17 cellular contexts compared by ENCODE assay signal in genomic region chr18:48713302-48713701, GRCh38.
A peak's percentile ranks its signal among the peaks of the same experiment; 100 is the strongest.
DNase-seq lines count a peak whose midpoint lies in the region; ATAC-seq and TF ChIP-seq lines count a peak whose summit lies in the region.
"Had no signal": no experiment of that assay in that cellular context is flagged by ENCODE, and none has a peak within 500 bp of the region (broad histone marks: within the 10 kb centered on the region; RNA-seq: fewer than 3 reads in every experiment).

No MANE protein-coding gene starts in this region.

- no peaks in the 10 kb centered on the region for H3K27me3 Mint-ChIP-seq in MCF 10A (ENCODE audit: insufficient read depth, unreplicated experiment)

- POLR2A ChIA-PET in MCF 10A (lab: Yijun Ruan, JAX): no interaction called here

- no peak for TF ChIP-seq CTCF in MCF 10A (IDR thresholded peaks at IDR 0.05; ENCODE audit: unreplicated experiment)
- TF ChIP-seq CTCF in mammary epithelial cell (conservative IDR thresholded peaks at IDR 0.05 in 1 of 2, IDR thresholded peaks at IDR 0.05 in 1 of 2; ENCODE audit: extremely low read depth in 1 of 2, insufficient read depth in 1 of 2, low read depth in 1 of 2, low read length in 2 of 2): no peak

- H3K27me3 ChIP-seq in mammary epithelial cell (ENCODE audit: insufficient read depth, low read length): no peaks in the 10 kb centered on the region
- H3K27me3 ChIP-seq in right cardiac atrium (ENCODE audit: control insufficient read depth, insufficient read depth): no peaks in the 10 kb centered on the region
- no peaks in the 10 kb centered on the region for H3K27me3 ChIP-seq in aorta (ENCODE audit: control insufficient read depth in 1 of 2, insufficient read depth in 2 of 2, low read length in 1 of 2)
- no peaks in the 10 kb centered on the region for H3K27me3 ChIP-seq in mesendoderm (ENCODE audit: insufficient read depth, low read length, poor library complexity)
- H3K27me3 ChIP-seq: dorsolateral prefrontal cortex, SJCRH30 had no signal

- peak overlapping the region; percentile 39 for H3K27ac Mint-ChIP-seq in MCF 10A (ENCODE audit: low read depth, unreplicated experiment)

- H2BK120ac ChIP-seq in mesendoderm (ENCODE audit: low read depth, low read length): no peak overlapping the region

- H2AFZ ChIP-seq in mammary epithelial cell (ENCODE audit: low read depth, low read length): no peak overlapping the region

- H2BK15ac ChIP-seq in mesendoderm (replicated peaks; ENCODE audit: low read depth): no peak overlapping the region

- H3K56ac ChIP-seq in mesendoderm (ENCODE audit: low read length): no peak overlapping the region

- no peak for DNase-seq in MCF 10A (ENCODE audit: unreplicated experiment)
- no peak for DNase-seq in mammary epithelial cell
- DNase-seq in right cardiac atrium: peak; percentile 80 to 88 (median 86)
- peak; percentile 54 for DNase-seq in retina
- DNase-seq in aorta: peak; percentile 50 to 77
- DNase-seq in NCI-H1092 (lab: John Stamatoyannopoulos, UW): no peak
- no peak for DNase-seq in mesendoderm
- DNase-seq in hepatic stellate cell (ENCODE audit: low spot score): no peak
- DNase-seq: activated CD4-positive, CD25-positive, alpha-beta regulatory T cell treated with anti-CD3 and anti-CD28 coated beads, Interleukin-2, amount 50 U/mL, for 72 hours; activated gamma-delta T cell treated with Interleukin-2 at 50 U/mL for 16 hours; dorsolateral prefrontal cortex; HCEC 1CT; NCI-H1694 treated with DMSO at 0.1 percent for 48 hours; SJCRH30; small intestine; T1000 had no signal

- no peaks in the 10 kb centered on the region for H4K20me1 ChIP-seq in mammary epithelial cell (ENCODE audit: insufficient read depth, low read length)

- H3K4me1 Mint-ChIP-seq in MCF 10A (ENCODE audit: insufficient read depth, unreplicated experiment): no peaks in the 10 kb centered on the region

- H3K4me3 Mint-ChIP-seq in MCF 10A (ENCODE audit: unreplicated experiment): no peak overlapping the region

- no peaks in the 10 kb centered on the region for H3K9me3 Mint-ChIP-seq in MCF 10A (ENCODE audit: unreplicated experiment)

- no peak overlapping the region for H3K4me3 ChIP-seq in mammary epithelial cell (replicated peaks in 1 of 3; ENCODE audit: insufficient read depth in 1 of 3, low read depth in 2 of 3, low read length in 3 of 3)
- no peak overlapping the region for H3K4me3 ChIP-seq in right cardiac atrium (ENCODE audit: low read length)
- no peak overlapping the region for H3K4me3 ChIP-seq in aorta (ENCODE audit: low read length in 2 of 2)
- H3K4me3 ChIP-seq in mesendoderm (ENCODE audit: low read length): no peak overlapping the region
- H3K4me3 ChIP-seq: dorsolateral prefrontal cortex, SJCRH30 had no signal

- WGBS in mammary epithelial cell (ENCODE audit: low coverage, missing lambda C conversion rate): 98% methylated on average over 10 of the region's 13 CpGs
- 53% methylated on average over 13 of the region's 13 CpGs for WGBS in right cardiac atrium
- WGBS in aorta, 2 donors: 94 to 95% methylated on average over 13 of the region's 13 CpGs
- no CpG with 5 or more reads among the region's 13 CpGs for WGBS in mesendoderm (ENCODE audit: extremely low coverage, insufficient coverage, low lambda C conversion rate)

- H3K4me2 ChIP-seq in mammary epithelial cell (ENCODE audit: insufficient read depth, low read depth, low read length) (no peak overlapping the region), mesendoderm (ENCODE audit: low read length) (no peak overlapping the region)

- H3K9ac ChIP-seq in mammary epithelial cell (ENCODE audit: insufficient read depth, low read length) (no peak overlapping the region), mesendoderm (ENCODE audit: low read length) (no peak overlapping the region)

- no peaks in the 10 kb centered on the region for H3K79me1 ChIP-seq in mesendoderm (ENCODE audit: low read length)

- BruUV-seq in MCF 10A (replicated peaks; lab: Mats Ljungman, UMichigan): no TSS peak
- no TSS peak for BruUV-seq in mammary epithelial cell (replicated peaks; lab: Mats Ljungman, UMichigan)

- H3K27ac ChIP-seq in mammary epithelial cell (ENCODE audit: insufficient read depth, low read depth, low read length) (no peak overlapping the region), right cardiac atrium (ENCODE audit: low read length) (peak overlapping the region; percentile 77), aorta (ENCODE audit: low read depth in 1 of 2, low read length in 2 of 2) (no peak overlapping the region), mesendoderm (ENCODE audit: low read depth, low read length) (no peak overlapping the region)
- H3K27ac ChIP-seq: C4-2B, SJCRH30 had no signal

- H3K79me2 ChIP-seq in mammary epithelial cell (ENCODE audit: insufficient read depth, low read length) (no peaks in the 10 kb centered on the region), mesendoderm (ENCODE audit: control insufficient read depth, insufficient read depth, low read length) (no peaks in the 10 kb centered on the region)

- intact Hi-C loops in MCF 10A (cut with micrococcal nuclease) (no loop called here), mammary epithelial cell (cut with micrococcal nuclease) (no loop called here), right cardiac atrium (cut with DNase I) (loop anchor here in 3 of 4 donors (10.0 kb wide), 3 partner anchors 61 to 461 kb away; no protein-coding TSS in a partner anchor), aorta (cut with DNase I) (loop anchor here in 1 of 2 donors (5.0 kb wide), 1 partner anchor 59 kb away; no protein-coding TSS in a partner anchor)

- ATAC-seq in right cardiac atrium (peak; percentile 58 to 76), aorta (ENCODE audit: low FRiP score) (peak; percentile 45)

- no peaks in the 10 kb centered on the region for H3K9me3 ChIP-seq in mammary epithelial cell (replicated peaks; ENCODE audit: insufficient read depth, low read length)
- H3K9me3 ChIP-seq in right cardiac atrium (ENCODE audit: control insufficient read depth, low read length): no peaks in the 10 kb centered on the region
- H3K9me3 ChIP-seq in aorta (ENCODE audit: control insufficient read depth, low read length): no peaks in the 10 kb centered on the region
- H3K9me3 ChIP-seq: SJCRH30 had no signal

- H2BK5ac ChIP-seq in mesendoderm (ENCODE audit: low read length): no peak overlapping the region

- H4K8ac ChIP-seq in mesendoderm (ENCODE audit: low read depth, low read length): no peak overlapping the region

- H3K18ac ChIP-seq in mesendoderm (ENCODE audit: low read length): no peak overlapping the region

- H4K5ac ChIP-seq in mesendoderm (ENCODE audit: low read length): no peak overlapping the region

- no peak overlapping the region for H3K23ac ChIP-seq in mesendoderm (ENCODE audit: low read length)

- CTCF ChIA-PET in MCF 10A (lab: Yijun Ruan, JAX) (interaction anchor here (0.6 to 1.0 kb wide), 3 partner anchors 19 to 466 kb away, joined by 3 to 4 read pairs (median 3); no protein-coding TSS in a partner anchor), mammary epithelial cell (lab: Charles Lee; ENCODE audit: low non-redundant PET) (no interaction called here)

- in situ Hi-C loops in mammary epithelial cell (cut with MboI; ENCODE audit: low sequenced_read_pairs in 2 of 2): no loop called here

- no peaks in the 10 kb centered on the region for H3K36me3 ChIP-seq in mammary epithelial cell (ENCODE audit: insufficient read depth, low read length)
- no peaks in the 10 kb centered on the region for H3K36me3 ChIP-seq in aorta (ENCODE audit: control insufficient read depth in 1 of 2, insufficient read depth in 2 of 2, low read length in 1 of 2)
- no peaks in the 10 kb centered on the region for H3K36me3 ChIP-seq in mesendoderm (ENCODE audit: control insufficient read depth, insufficient read depth, low read length)
- H3K36me3 ChIP-seq: SJCRH30 had no signal

- H3K4ac ChIP-seq in mesendoderm (ENCODE audit: low read depth, low read length): no peak overlapping the region

- H3K4me1 ChIP-seq in mammary epithelial cell (ENCODE audit: insufficient read depth, low read length): no peaks in the 10 kb centered on the region
- peaks cover 32% of the 10 kb centered on the region for H3K4me1 ChIP-seq in right cardiac atrium (ENCODE audit: control insufficient read depth, insufficient read depth, low read length)
- no peaks in the 10 kb centered on the region for H3K4me1 ChIP-seq in aorta (ENCODE audit: control insufficient read depth in 1 of 2, insufficient read depth in 2 of 2, low read length in 2 of 2)
- H3K4me1 ChIP-seq in mesendoderm (ENCODE audit: control insufficient read depth, low read depth, low read length): no peaks in the 10 kb centered on the region
- H3K4me1 ChIP-seq: SJCRH30 had no signal

- no peak overlapping the region for H2AK5ac ChIP-seq in mesendoderm (ENCODE audit: low read length)

- H3K36me3 Mint-ChIP-seq in MCF 10A (ENCODE audit: insufficient read depth, unreplicated experiment): peaks cover 14% of the 10 kb centered on the region

- dilution Hi-C loops in mammary epithelial cell (cut with HindIII; ENCODE audit: low sequenced_read_pairs): no loop called here

Comparison
In these comparisons a context has a peak if more than half of its experiments do, and no peak if none do; other contexts are left out.
1. DNase-seq: peak in right cardiac atrium (3 of 3), retina (single experiment) and aorta (2 of 2); none in MCF 10A (single experiment), mammary epithelial cell (single experiment), NCI-H1092 (single experiment), mesendoderm (single experiment) and hepatic stellate cell (single experiment).
2. intact Hi-C loops: an anchor here in right cardiac atrium (10.0 kb wide); none called in MCF 10A and mammary epithelial cell.